In the genomic region with DNA sequence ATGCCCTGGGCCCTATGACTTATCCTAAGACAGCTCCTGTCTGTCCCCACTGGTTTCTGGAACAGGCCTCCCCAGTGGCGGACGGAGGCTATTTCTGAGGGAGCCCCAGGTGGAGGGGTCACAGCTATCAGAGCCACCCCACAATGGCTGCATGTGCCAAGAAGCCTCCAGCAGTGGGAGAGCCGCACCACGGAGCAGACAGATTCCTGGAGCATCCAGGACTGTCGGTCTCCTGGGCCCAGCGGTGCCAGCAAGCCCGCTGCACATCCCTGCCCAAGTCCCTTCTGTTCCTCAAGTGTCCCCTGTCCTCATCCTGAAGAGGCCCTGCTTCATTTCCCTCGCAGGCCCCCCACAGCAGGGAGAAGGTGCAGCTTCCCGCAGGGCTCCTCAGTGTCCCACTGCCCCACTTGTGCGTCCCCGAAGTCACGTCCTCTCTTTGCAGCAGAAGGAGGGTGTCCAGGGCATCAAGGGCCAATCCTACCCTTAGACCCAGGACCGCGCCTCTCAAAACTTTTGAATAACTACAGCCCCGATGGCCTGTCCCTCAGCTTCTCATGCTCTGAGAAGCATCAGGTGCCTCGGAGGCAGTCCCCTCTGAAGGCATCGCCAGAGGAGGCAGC, we compare ENCODE assay signal across 28 cellular contexts.
"Had no signal": no experiment of that assay in that cellular context is flagged by ENCODE, and none has a peak within 500 bp of the region (broad histone marks: within the 10 kb centered on the region; RNA-seq: fewer than 3 reads in every experiment).

No MANE protein-coding gene starts in this region.

- H3K9me3 ChIP-seq: body of pancreas, colonic mucosa, neutrophil, prostate gland, tibial artery, uterus had no signal

- H3K27me3 ChIP-seq: body of pancreas, colonic mucosa, dorsolateral prefrontal cortex, hepatocyte, neutrophil, pancreas, suprapubic skin, uterus had no signal

- H3K27ac ChIP-seq: body of pancreas, colonic mucosa, dorsolateral prefrontal cortex, gastroesophageal sphincter, hepatocyte, neutrophil, pancreas, prostate gland, skin epidermis, suprapubic skin, tibial artery, uterus had no signal

- H3K9me3 Mint-ChIP-seq: activated CD4-positive, alpha-beta T cell treated with anti-CD3 and anti-CD28 coated beads, Interleukin-2, amount 10 ng/mL, durations not matched to agents 24 days and 14 days had no signal

- H3K36me3 Mint-ChIP-seq: activated naive CD4-positive, alpha-beta T cell treated with anti-CD3 and anti-CD28 coated beads, Interleukin-2, amount 50 U/mL, for 24 hours; natural killer cell had no signal

- H3K79me2 ChIP-seq: hepatocyte had no signal

- H3K4me3 ChIP-seq: body of pancreas, colonic mucosa, dorsolateral prefrontal cortex, gastroesophageal sphincter, hepatocyte, pancreas, prostate gland, skin epidermis, suprapubic skin, tibial artery, uterus had no signal

- H2AFZ ChIP-seq: hepatocyte had no signal

- H3K4me3 Mint-ChIP-seq: activated CD4-positive, alpha-beta memory T cell treated with anti-CD3 and anti-CD28 coated beads for 36 hours; activated CD4-positive, alpha-beta T cell treated with anti-CD3 and anti-CD28 coated beads, Interleukin-2, amount 10 ng/mL, durations not matched to agents 24 days and 14 days; activated naive CD4-positive, alpha-beta T cell treated with anti-CD3 and anti-CD28 coated beads, Interleukin-2, amount 50 U/mL, for 24 hours; natural killer cell; stimulated activated naive CD8-positive, alpha-beta T cell treated with anti-CD3 and anti-CD28 coated beads, Interleukin-15, amount 100 ng/mL, for 72 hours had no signal

- H3K4me1 ChIP-seq: body of pancreas, colonic mucosa, gastroesophageal sphincter, pancreas, prostate gland, suprapubic skin, tibial artery, uterus had no signal

- H3K27ac Mint-ChIP-seq: activated CD4-positive, alpha-beta memory T cell treated with anti-CD3 and anti-CD28 coated beads for 36 hours; activated CD4-positive, alpha-beta T cell treated with anti-CD3 and anti-CD28 coated beads, Interleukin-2, amount 10 ng/mL, durations not matched to agents 24 days and 14 days; activated naive CD4-positive, alpha-beta T cell treated with anti-CD3 and anti-CD28 coated beads, Interleukin-2, amount 50 U/mL, for 24 hours; activated T-helper 2 cell treated with anti-CD3 and anti-CD28 coated beads, Interferon-gamma antibody, Interleukin-2, Interleukin-4, amounts not matched to agents 10 μg/mL and 5 μg/mL and 100 μg/mL, durations not matched to agents 14 hours and 24 hours and 36 hours; natural killer cell; stimulated activated naive CD8-positive, alpha-beta T cell treated with anti-CD3 and anti-CD28 coated beads, Interleukin-15, amount 100 ng/mL, for 72 hours had no signal

- H3K36me3 ChIP-seq: colonic mucosa, gastroesophageal sphincter, neutrophil, pancreas, prostate gland, suprapubic skin, tibial artery, uterus had no signal

- H3K4me2 ChIP-seq: hepatocyte had no signal

- DNase-seq: activated CD4-positive, alpha-beta memory T cell treated with anti-CD3 and anti-CD28 coated beads for 36 hours; activated CD4-positive, alpha-beta T cell treated with anti-CD3 and anti-CD28 coated beads, Interleukin-2, amount 10 ng/mL, durations not matched to agents 24 days and 14 days; activated CD4-positive, CD25-positive, alpha-beta regulatory T cell treated with anti-CD3 and anti-CD28 coated beads, Interleukin-2, amount 50 U/mL, for 72 hours; body of pancreas; cerebellar nuclear complex; colonic mucosa; effector memory CD4-positive, alpha-beta T cell; left colon; midbrain; natural killer cell; retina; stimulated activated CD4-positive, alpha-beta T cell treated with anti-CD3 and anti-CD28 coated beads, Interleukin-12 subunit alpha, Interleukin-12 subunit beta, amount 100 ng/mL, for 4 hours; stimulated activated CD4-positive, alpha-beta T cell treated with anti-CD3 and anti-CD28 coated beads, Interleukin-4, amount 100 ng/mL, for 1 hour; T-helper 2 cell; tibial artery; uterus had no signal

- H3K4me1 Mint-ChIP-seq: activated CD4-positive, alpha-beta T cell treated with anti-CD3 and anti-CD28 coated beads, Interleukin-2, amount 10 ng/mL, durations not matched to agents 24 days and 14 days; natural killer cell had no signal

- ATAC-seq: body of pancreas, gastroesophageal sphincter, left colon, pancreas, sciatic nerve had no signal
